Comparison of ENCODE assay signal across 5 cellular contexts in the genomic region with DNA sequence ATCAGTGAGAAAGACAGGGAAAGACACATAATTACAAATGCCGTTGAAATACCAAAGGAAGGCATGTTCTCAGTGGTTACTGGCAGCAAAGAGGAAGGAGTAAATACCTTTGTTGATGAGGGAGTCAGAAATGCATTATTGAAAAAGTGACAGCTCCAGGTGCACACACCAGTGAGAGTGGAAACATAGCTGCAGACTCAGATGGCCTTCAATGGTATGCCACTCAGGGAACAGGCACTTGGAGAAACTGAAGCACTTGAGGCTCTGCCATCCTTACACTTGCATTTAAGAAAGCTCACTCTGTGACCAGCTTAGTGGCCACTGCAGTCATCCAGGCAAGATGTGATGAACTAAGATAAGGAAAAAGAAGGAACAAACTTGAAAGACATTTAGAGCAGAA. TPM values are rescaled to one million over a fixed set of nuclear protein-coding genes. Genes with fewer than 3 reads are reported as not detected.
"Had no signal": no experiment of that assay in that cellular context is flagged by ENCODE, and none has a peak within 500 bp of the region (broad histone marks: within the 10 kb centered on the region; RNA-seq: fewer than 3 reads in every experiment).

No MANE protein-coding gene starts in this region.

- H3K4me3 ChIP-seq: GM23338 had no signal

- H2AFZ ChIP-seq: GM23338 had no signal

- DNase-seq: H9, HCEC 1CT had no signal

- ATAC-seq: GM23338, HepG2 had no signal

RNA-seq across cellular contexts. Expression of gene NOG, which starts 29.9 kb away (rescaled TPM):
- total RNA-seq: H9, HepG2, HT-29 had no signal
- polyA plus RNA-seq: HepG2 had no signal
